In the genomic region with DNA sequence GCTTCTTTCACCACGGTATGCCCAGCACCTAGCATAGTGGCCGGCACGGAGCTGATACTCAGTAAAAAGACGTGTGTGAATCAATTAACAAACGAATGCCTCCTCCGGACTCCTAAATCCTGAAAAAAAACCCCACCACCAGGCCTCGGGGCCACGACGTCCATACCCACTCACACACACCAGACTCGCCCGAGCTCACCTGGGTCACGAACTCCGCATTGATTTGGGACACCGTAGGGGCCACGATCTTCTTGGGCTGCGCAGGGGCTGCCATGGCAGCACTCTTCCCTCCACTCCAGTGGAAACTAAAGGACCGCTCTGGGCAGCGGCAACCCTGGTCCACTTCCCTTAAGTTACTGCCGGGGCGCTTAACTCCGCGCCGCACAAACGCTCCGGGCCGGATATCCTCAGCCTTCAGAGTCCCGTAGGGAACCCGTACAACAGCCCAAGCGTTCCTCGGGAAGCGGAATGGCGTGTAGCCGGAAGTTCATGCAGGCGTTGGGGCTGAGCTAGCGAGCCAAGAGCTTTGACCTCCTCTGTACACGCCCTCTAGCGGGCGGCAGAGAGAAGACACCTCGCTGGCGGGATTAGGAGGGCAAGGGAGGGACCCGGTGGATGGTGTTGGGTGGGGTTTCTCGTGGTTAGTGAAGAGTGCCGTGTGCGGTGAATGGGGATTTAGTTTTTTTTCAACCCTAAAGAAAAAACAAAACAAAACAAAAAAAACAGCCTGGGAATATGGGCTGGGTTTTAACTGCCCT, we compare ENCODE assay signal across 8 cellular contexts. TPM values are rescaled to one million over a fixed set of nuclear protein-coding genes. Genes with fewer than 3 reads are reported as not detected.
A peak's percentile ranks its signal among the peaks of the same experiment; 100 is the strongest.
DNase-seq lines count a peak whose midpoint lies in the region; ATAC-seq and TF ChIP-seq lines count a peak whose summit lies in the region.

A gene (minus strand): TSS at position 403 of the 758 bp plus-strand sequence. CDS start 129 bp downstream, at position 274.

- H3K4me3 Mint-ChIP-seq in activated naive CD8-positive, alpha-beta T cell treated with anti-CD3 and anti-CD28 coated beads, Interleukin-2, amount 50 U/mL, for 24 hours = peak within 1 kb of the TSS; percentile 100
- H3K4me3 Mint-ChIP-seq in type B pancreatic cell = peak within 1 kb of the TSS; percentile 100

- H3K36me3 Mint-ChIP-seq in activated naive CD8-positive, alpha-beta T cell treated with anti-CD3 and anti-CD28 coated beads, Interleukin-2, amount 50 U/mL, for 24 hours (ENCODE audit: low read depth) = peaks cover 17% of the 10 kb centered on the region
- peaks cover 9% of the 10 kb centered on the region for H3K36me3 Mint-ChIP-seq in type B pancreatic cell

- peaks cover 41% of the 10 kb centered on the region for H3K4me1 Mint-ChIP-seq in activated naive CD8-positive, alpha-beta T cell treated with anti-CD3 and anti-CD28 coated beads, Interleukin-2, amount 50 U/mL, for 24 hours
- H3K4me1 Mint-ChIP-seq in type B pancreatic cell (ENCODE audit: unreplicated experiment) = peaks cover 16% of the 10 kb centered on the region

- ATAC-seq in HG02798 (IDR thresholded peaks at IDR 0.05; ENCODE audit: poor library complexity, unreplicated experiment) = peak; percentile 99
- ATAC-seq in activated naive CD8-positive, alpha-beta T cell treated with anti-CD3 and anti-CD28 coated beads, Interleukin-2, amount 50 U/mL, for 24 hours = peak; percentile 100

- H3K9me3 Mint-ChIP-seq in activated naive CD8-positive, alpha-beta T cell treated with anti-CD3 and anti-CD28 coated beads, Interleukin-2, amount 50 U/mL, for 24 hours = no peaks in the 10 kb centered on the region
- no peaks in the 10 kb centered on the region for H3K9me3 Mint-ChIP-seq in type B pancreatic cell

- intact Hi-C loops in cardiac septum (cut with DNase I) = loop anchor here (1.0 to 10.0 kb wide), 2 partner anchors 19 to 65 kb away; a partner anchor contains a TSS

- DNase-seq in NCI-H1417 treated with DMSO at 0.1 percent for 48 hours (lab: John Stamatoyannopoulos, UW) = peak; percentile 85
- peak; percentile 94 for DNase-seq in SW480 (ENCODE audit: low spot score)
- DNase-seq in activated naive CD8-positive, alpha-beta T cell treated with anti-CD3 and anti-CD28 coated beads, Interleukin-2, amount 50 U/mL, for 24 hours = peak; percentile 87
- DNase-seq in cardiac septum (ENCODE audit: low spot score) = peak; percentile 98
- DNase-seq in pons (ENCODE audit: low spot score) = peak; percentile 98
- DNase-seq in type B pancreatic cell (ENCODE audit: extremely low spot score, unreplicated experiment) = peak; percentile 93

- no peaks in the 10 kb centered on the region for H3K27me3 Mint-ChIP-seq in activated naive CD8-positive, alpha-beta T cell treated with anti-CD3 and anti-CD28 coated beads, Interleukin-2, amount 50 U/mL, for 24 hours
- H3K27me3 Mint-ChIP-seq in type B pancreatic cell = no peaks in the 10 kb centered on the region

- H3K4me3 ChIP-seq in GM12875 (ENCODE audit: low read depth, low read length) = peak within 1 kb of the TSS; percentile 72

- TF ChIP-seq CTCF in GM12875 (IDR thresholded peaks at IDR 0.05; ENCODE audit: borderline replicate concordance, insufficient read depth, low read depth, low read length) = peak; percentile 86
- peak; percentile 80 for TF ChIP-seq CTCF in type B pancreatic cell (conservative IDR thresholded peaks at IDR 0.05)

- H3K27ac Mint-ChIP-seq in activated naive CD8-positive, alpha-beta T cell treated with anti-CD3 and anti-CD28 coated beads, Interleukin-2, amount 50 U/mL, for 24 hours = peak within 1 kb of the TSS; percentile 97
- H3K27ac Mint-ChIP-seq in type B pancreatic cell = peak within 1 kb of the TSS; percentile 96

RNA-seq across cellular contexts. Expression of the gene that starts here (rescaled TPM):
- 13.2 TPM for total RNA-seq in cardiac septum
- total RNA-seq in type B pancreatic cell (ENCODE audit: low replicate concordance) = 38.0 and 38.3 TPM in 2 replicates

Comparison
In these comparisons a context has a peak if more than half of its experiments do, and no peak if none do; other contexts are left out.
1. Peak in every context shown above with its lines: DNase-seq, ATAC-seq and H3K4me3 ChIP-seq.